In the genomic region with DNA sequence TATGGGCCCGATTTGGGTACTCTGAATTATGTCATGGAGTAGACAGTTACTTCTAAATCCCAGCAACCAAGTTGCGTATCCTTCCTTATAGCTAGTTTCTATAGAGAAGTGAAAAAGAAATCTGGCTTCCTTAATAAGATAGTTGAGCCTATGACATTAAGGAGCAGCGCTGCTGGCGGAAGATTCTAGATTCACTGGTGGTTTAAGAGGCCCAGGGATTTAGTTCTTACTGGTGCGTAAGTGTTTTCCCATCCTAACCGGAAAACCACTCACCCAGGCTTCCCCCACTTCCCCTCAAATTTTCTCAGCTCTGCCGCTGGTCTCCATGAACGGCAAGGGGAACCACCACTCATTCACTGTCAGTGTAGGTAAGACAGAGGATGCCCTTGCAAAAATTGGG, we compare ENCODE assay signal across 12 cellular contexts.
DNase-seq lines count a peak whose midpoint lies in the region; ATAC-seq and TF ChIP-seq lines count a peak whose summit lies in the region.
"Had no signal": no experiment of that assay in that cellular context is flagged by ENCODE, and none has a peak within 500 bp of the region (broad histone marks: within the 10 kb centered on the region; RNA-seq: fewer than 3 reads in every experiment).

No MANE protein-coding gene starts in this region.

- peaks cover 10% of the 10 kb centered on the region for H3K36me3 Mint-ChIP-seq in effector memory CD8-positive, alpha-beta T cell (ENCODE audit: insufficient read depth)

- no peak overlapping the region for H3K27ac Mint-ChIP-seq in effector memory CD8-positive, alpha-beta T cell
- H3K27ac Mint-ChIP-seq: nephron had no signal

- no peaks in the 10 kb centered on the region; the same call in 1 of the 2 replicates for H4K20me1 ChIP-seq in DOHH2 (ENCODE audit: control insufficient read depth, insufficient read depth, low read depth, low read length)
- H4K20me1 ChIP-seq in MM.1S (ENCODE audit: insufficient read depth, low read length) = no peaks in the 10 kb centered on the region

- peak; percentile 8 for ATAC-seq in effector memory CD8-positive, alpha-beta T cell (replicated peaks)
- no peak for ATAC-seq in GM21717 (IDR thresholded peaks at IDR 0.05; ENCODE audit: unreplicated experiment)

- H3K9me3 Mint-ChIP-seq in effector memory CD8-positive, alpha-beta T cell = no peaks in the 10 kb centered on the region
- H3K9me3 Mint-ChIP-seq: nephron had no signal

- H3K9me2 ChIP-seq in DOHH2 (replicated peaks; ENCODE audit: control insufficient read depth, low read length) (no peaks in the 10 kb centered on the region), MM.1S (replicated peaks; ENCODE audit: insufficient read depth, low read length) (no peaks in the 10 kb centered on the region)

- WGBS in testis, 2 donors = 88 to 91% methylated on average over 8 of the region's 8 CpGs

- H3K4me1 ChIP-seq in DOHH2 (ENCODE audit: control insufficient read depth, low read length) (peaks cover 16% of the 10 kb centered on the region), testis (no peaks in the 10 kb centered on the region), MM.1S (ENCODE audit: low read length) (no peaks in the 10 kb centered on the region)
- H3K4me1 ChIP-seq: BE2C had no signal

- no peak overlapping the region for H2AFZ ChIP-seq in MM.1S (ENCODE audit: low read length)

- intact Hi-C loops in testis (cut with DNase I; ENCODE audit: low total_unique reads) = no loop called here

- DNase-seq in NOMO-1 (lab: John Stamatoyannopoulos, UW; ENCODE audit: unreplicated experiment in 2 of 2) (peak; percentile 66 to 84), pons (ENCODE audit: low spot score) (peak; percentile 88), testis (no peak), GM10266 (ENCODE audit: extremely low spot score) (no peak), MM.1S (no peak)
- DNase-seq in effector memory CD8-positive, alpha-beta T cell = no peak
- DNase-seq: NCI-H774 had no signal

- no peak overlapping the region for H3K4me3 ChIP-seq in DOHH2 (ENCODE audit: low read length)
- H3K4me3 ChIP-seq in testis = no peak overlapping the region
- no peak overlapping the region for H3K4me3 ChIP-seq in MM.1S (ENCODE audit: low read length)
- H3K4me3 ChIP-seq: thoracic aorta had no signal

- H3K4me1 Mint-ChIP-seq in effector memory CD8-positive, alpha-beta T cell (ENCODE audit: low read depth in 2 of 2) = peaks cover 4 to 5% of the 10 kb centered on the region in 2 donors
- H3K4me1 Mint-ChIP-seq: nephron had no signal

- H3K4me2 ChIP-seq in DOHH2 (ENCODE audit: low read length) (peak overlapping the region; percentile 22), MM.1S (ENCODE audit: low read depth, low read length) (no peak overlapping the region)

- H3K27me3 Mint-ChIP-seq in effector memory CD8-positive, alpha-beta T cell = peaks cover 4 to 6% of the 10 kb centered on the region in 2 donors

- no peak overlapping the region for H3K9ac ChIP-seq in MM.1S (ENCODE audit: low read length)

- no peaks in the 10 kb centered on the region for H3K79me2 ChIP-seq in DOHH2 (ENCODE audit: control insufficient read depth, low read length)
- H3K79me2 ChIP-seq in MM.1S (ENCODE audit: low read length) = no peaks in the 10 kb centered on the region

- H3K9me3 ChIP-seq in DOHH2 (ENCODE audit: control insufficient read depth, insufficient read depth, low read length) (no peaks in the 10 kb centered on the region), testis (no peaks in the 10 kb centered on the region), MM.1S (replicated peaks; ENCODE audit: insufficient read depth, low read length) (no peaks in the 10 kb centered on the region)
- H3K9me3 ChIP-seq: BE2C, thoracic aorta had no signal

- no peak overlapping the region for H3K4me3 Mint-ChIP-seq in effector memory CD8-positive, alpha-beta T cell
- H3K4me3 Mint-ChIP-seq: nephron had no signal

- H3K27me3 ChIP-seq in DOHH2 (ENCODE audit: control insufficient read depth, low read length) (no peaks in the 10 kb centered on the region), testis (no peaks in the 10 kb centered on the region), MM.1S (replicated peaks; ENCODE audit: insufficient read depth, low read length) (no peaks in the 10 kb centered on the region)
- H3K27me3 ChIP-seq: BE2C had no signal

- H3K27ac ChIP-seq in DOHH2 (ENCODE audit: low read depth, low read length) = no peak overlapping the region
- H3K27ac ChIP-seq in testis = no peak overlapping the region
- no peak overlapping the region for H3K27ac ChIP-seq in MM.1S (ENCODE audit: low read length)
- H3K27ac ChIP-seq: thoracic aorta had no signal

- TF ChIP-seq CTCF in DOHH2 (IDR thresholded peaks at IDR 0.05; ENCODE audit: low read depth, low read length, poor library complexity, severe bottlenecking) (no peak), testis (IDR thresholded peaks at IDR 0.05) (no peak), GM10266 (IDR thresholded peaks at IDR 0.05; ENCODE audit: control insufficient read depth, insufficient read depth, low read depth, missing control alignments) (no peak), MM.1S (IDR thresholded peaks at IDR 0.05; ENCODE audit: low read length) (no peak)

- no peaks in the 10 kb centered on the region for H3K36me3 ChIP-seq in DOHH2 (ENCODE audit: control insufficient read depth, low read length)
- H3K36me3 ChIP-seq in testis (ENCODE audit: low read depth, missing control alignments) = no peaks in the 10 kb centered on the region
- no peaks in the 10 kb centered on the region; the same call in 1 of the 2 replicates for H3K36me3 ChIP-seq in MM.1S (replicated peaks; ENCODE audit: insufficient read depth, low read length)
- H3K36me3 ChIP-seq: BE2C had no signal

- TF ChIP-seq POLR2A in testis (IDR thresholded peaks at IDR 0.05) = no peak

- H3F3A ChIP-seq in DOHH2 (ENCODE audit: control insufficient read depth, insufficient read depth) = no peaks in the 10 kb centered on the region
- H3F3A ChIP-seq in MM.1S (ENCODE audit: insufficient read depth, low read length) = no peaks in the 10 kb centered on the region

Comparison
In these comparisons a context has a peak if more than half of its experiments do, and no peak if none do; other contexts are left out.
1. DNase-seq: peak in NOMO-1 (2 of 2) and pons (single experiment); none in effector memory CD8-positive, alpha-beta T cell (0 of 3), testis (single experiment), GM10266 (single experiment) and MM.1S (single experiment).